In genomic region chr1:200877839-200878551, GRCh38 we compare ENCODE assay signal across 12 cellular contexts. TPM values are rescaled to one million over a fixed set of nuclear protein-coding genes. Genes with fewer than 3 reads are reported as not detected.
DNase-seq lines count a peak whose midpoint lies in the region; ATAC-seq, FAIRE-seq and TF ChIP-seq lines count a peak whose summit lies in the region.
"Had no signal": no experiment of that assay in that cellular context is flagged by ENCODE, and none has a peak within 500 bp of the region (broad histone marks: within the 10 kb centered on the region; RNA-seq: fewer than 3 reads in every experiment).

No MANE protein-coding gene starts in this region.

- no peaks in the 10 kb centered on the region for H3K36me3 ChIP-seq in pancreas
- H3K36me3 ChIP-seq: BLaER1 had no signal

- H3K4me3 ChIP-seq in A549 (no peak overlapping the region), pancreas (no peak overlapping the region)
- H3K4me3 ChIP-seq: BLaER1 had no signal

- H3K27ac Mint-ChIP-seq in activated naive CD4-positive, alpha-beta T cell treated with anti-CD3 and anti-CD28 coated beads, Interleukin-2, amount 10 ng/mL, durations not matched to agents 7 days and 5 days, result peak overlapping the region; percentile 34

- no peaks in the 10 kb centered on the region for H3K9me3 ChIP-seq in A549
- H3K9me3 ChIP-seq in pancreas, result no peaks in the 10 kb centered on the region
- H3K9me3 ChIP-seq: BLaER1 had no signal

- H3K4me3 Mint-ChIP-seq in activated naive CD4-positive, alpha-beta T cell treated with anti-CD3 and anti-CD28 coated beads, Interleukin-2, amount 10 ng/mL, durations not matched to agents 7 days and 5 days, result no peak overlapping the region

- POLR2A ChIA-PET in A549 (lab: Yijun Ruan, JAX), result interaction anchor here (0.6 kb wide), 1 partner anchor 602 kb away, joined by 3 read pairs; no protein-coding TSS in a partner anchor

- peaks cover 58% of the 10 kb centered on the region for H3K27me3 Mint-ChIP-seq in activated naive CD4-positive, alpha-beta T cell treated with anti-CD3 and anti-CD28 coated beads, Interleukin-2, amount 10 ng/mL, durations not matched to agents 7 days and 5 days

- CTCF ChIA-PET in A549 (lab: Yijun Ruan, JAX), result interaction anchor here (0.6 to 8.6 kb wide), 6 partner anchors 8 to 323 kb away, joined by 3 to 57 read pairs (median 4); no protein-coding TSS in a partner anchor
- CTCF ChIA-PET in activated naive CD4-positive, alpha-beta T cell treated with anti-CD3 and anti-CD28 coated beads, Interleukin-2, amount 10 ng/mL, durations not matched to agents 7 days and 5 days (lab: Charles Lee), result interaction anchor here (0.6 to 3.2 kb wide), 4 partner anchors 11 to 342 kb away, joined by 3 to 13 read pairs (median 4); no protein-coding TSS in a partner anchor

- peaks cover 0 to 14% (median under 1%) of the 10 kb centered on the region in 4 donors for H3K27me3 ChIP-seq in pancreas

- DNase-seq in A549 (ENCODE audit: low read depth in 1 of 2, low spot score in 1 of 2), result no peak
- DNase-seq in activated naive CD4-positive, alpha-beta T cell treated with anti-CD3 and anti-CD28 coated beads, Interleukin-2, amount 10 ng/mL, durations not matched to agents 7 days and 5 days, result peak; percentile 37
- DNase-seq in NOMO-1 treated with dmso at 0.1 percent for 144 hours (lab: John Stamatoyannopoulos, UW; ENCODE audit: unreplicated experiment), result no peak
- no peak for DNase-seq in pancreas
- no peak for DNase-seq in SKM-1 (lab: John Stamatoyannopoulos, UW; ENCODE audit: unreplicated experiment)
- DNase-seq: mesendoderm had no signal

- peaks cover 6% of the 10 kb centered on the region; the same call in 2 of the 3 replicates for H3K4me1 ChIP-seq in A549
- H3K4me1 ChIP-seq in pancreas, result peaks cover 0 to 4% (median 0%) of the 10 kb centered on the region in 3 donors

- H3K27ac ChIP-seq in A549 (0 out of 6 replicates have a peak overlapping the region, but pooled peaks of 1 of the 2 experiments have one; percentile 4), pancreas (no peak overlapping the region)
- H3K27ac ChIP-seq: BLaER1 had no signal

- TF ChIP-seq CTCF in A549 (IDR thresholded peaks at IDR 0.05), result no peak
- no peak for TF ChIP-seq CTCF in pancreas (IDR thresholded peaks at IDR 0.05)

- no peak for TF ChIP-seq POLR2A in A549 (IDR thresholded peaks at IDR 0.05; ENCODE audit: low read length)

- H3K36me3 Mint-ChIP-seq in activated naive CD4-positive, alpha-beta T cell treated with anti-CD3 and anti-CD28 coated beads, Interleukin-2, amount 10 ng/mL, durations not matched to agents 7 days and 5 days, result no peaks in the 10 kb centered on the region

- FAIRE-seq in A549 (lab: Jason Lieb, UNC) (no peak), pancreas (lab: Jason Lieb, UNC) (no peak)

- peak; percentile 25 to 39; a peak in 2 of 6 replicates for ATAC-seq in A549
- ATAC-seq in GM19463 (IDR thresholded peaks at IDR 0.05; ENCODE audit: unreplicated experiment), result peak; percentile 89
- ATAC-seq in HG03457 (IDR thresholded peaks at IDR 0.05; ENCODE audit: unreplicated experiment), result peak; percentile 67
- ATAC-seq in pancreas, result no peak
- ATAC-seq in GM19328 (IDR thresholded peaks at IDR 0.05; ENCODE audit: unreplicated experiment), result no peak

- TF ChIP-seq EP300 in A549 (IDR thresholded peaks at IDR 0.05), result no peak

- TF ChIP-seq RAD21 in A549 (conservative IDR thresholded peaks at IDR 0.05 in 1 of 2, IDR thresholded peaks at IDR 0.05 in 1 of 2), result no peak

- H3K4me1 Mint-ChIP-seq in activated naive CD4-positive, alpha-beta T cell treated with anti-CD3 and anti-CD28 coated beads, Interleukin-2, amount 10 ng/mL, durations not matched to agents 7 days and 5 days, result peaks cover 20% of the 10 kb centered on the region

- 0 out of 3 replicates have a peak overlapping the region, but pooled peaks have one; percentile 6 for H3K4me2 ChIP-seq in A549
- H3K4me2 ChIP-seq: BLaER1 had no signal

- H3K9me3 Mint-ChIP-seq in activated naive CD4-positive, alpha-beta T cell treated with anti-CD3 and anti-CD28 coated beads, Interleukin-2, amount 10 ng/mL, durations not matched to agents 7 days and 5 days, result no peaks in the 10 kb centered on the region

- intact Hi-C loops in pancreas (cut with DNase I), result no loop called here

- WGBS in A549 (ENCODE audit: missing lambda C conversion rate), result 60% methylated on average over 6 of the region's 6 CpGs
- 72 to 76% methylated on average over 6 of the region's 6 CpGs for WGBS in pancreas, 2 donors

TF ChIP-seq in A549, 52 proteins besides CTCF, POLR2A, EP300 and RAD21:
- TF ChIP-seq, protein P1, sequence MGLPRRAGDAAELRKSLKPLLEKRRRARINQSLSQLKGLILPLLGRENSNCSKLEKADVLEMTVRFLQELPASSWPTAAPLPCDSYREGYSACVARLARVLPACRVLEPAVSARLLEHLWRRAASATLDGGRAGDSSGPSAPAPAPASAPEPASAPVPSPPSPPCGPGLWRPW (IDR thresholded peaks at IDR 0.05), result no peak
- TF ChIP-seq PHF8 (IDR thresholded peaks at IDR 0.05; ENCODE audit: borderline replicate concordance, low read depth) (no peak), EHF (CRISPR knock-in tag; IDR thresholded peaks at IDR 0.05) (no peak), ZSCAN20 (CRISPR knock-in tag; IDR thresholded peaks at IDR 0.05) (no peak), JUNB (IDR thresholded peaks at IDR 0.05) (no peak), FOSB (CRISPR knock-in tag; IDR thresholded peaks at IDR 0.05) (no peak), REST (IDR thresholded peaks at IDR 0.05) (no peak), NR3C1 (IDR thresholded peaks at IDR 0.05) (no peak), TFCP2L1 (CRISPR knock-in tag; IDR thresholded peaks at IDR 0.05) (no peak)
- TF ChIP-seq, protein P2, sequence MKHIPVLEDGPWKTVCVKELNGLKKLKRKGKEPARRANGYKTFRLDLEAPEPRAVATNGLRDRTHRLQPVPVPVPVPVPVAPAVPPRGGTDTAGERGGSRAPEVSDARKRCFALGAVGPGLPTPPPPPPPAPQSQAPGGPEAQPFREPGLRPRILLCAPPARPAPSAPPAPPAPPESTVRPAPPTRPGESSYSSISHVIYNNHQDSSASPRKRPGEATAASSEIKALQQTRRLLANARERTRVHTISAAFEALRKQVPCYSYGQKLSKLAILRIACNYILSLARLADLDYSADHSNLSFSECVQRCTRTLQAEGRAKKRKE (CRISPR knock-in tag; IDR thresholded peaks at IDR 0.05; ENCODE audit: low read depth), result no peak

RNA-seq across cellular contexts. Expression of gene GPR25, which starts 5.2 kb away (rescaled TPM):
- polyA plus RNA-seq in A549 (2011; rRNA removed), result not detected in 2 replicates
- polyA plus RNA-seq in A549 (2012; cell fraction: cytosol; rRNA removed), result 0.06 TPM in 1 of 2 replicates, not detected in the other
- polyA plus RNA-seq in A549 (2012; cell fraction: nucleus; rRNA removed), result 0.12 and 0.28 TPM in 2 replicates
- not detected in 3 replicates for polyA plus RNA-seq in A549 (2017; fragmentation: RNase III; extraction: RNeasy Plus Mini Kit Qiagen cat#74134 plus additional on column Dnase treatment)
- not detected in 2 replicates for polyA minus RNA-seq in A549 (2011; rRNA and poly(A)+ RNA removed)
- total RNA-seq in pancreas, result under 1 TPM in 1 of 6 donors, not detected in 5; 0.31 TPM
- not detected for polyA plus RNA-seq in pancreas
- total RNA-seq: dermis microvascular lymphatic vessel endothelial cell; T-helper 1 cell treated with Interleukin-12 subunit alpha and Interleukin-12 subunit beta and Interleukin-4 antibody, amounts not matched to agents 30 ng/mL and 1 ng/mL, for 36 hours had no signal

RNA-seq across cellular contexts. Expression of gene INAVA, which starts 16.7 kb away (rescaled TPM):
- 40.0 and 51.3 TPM in 2 replicates for polyA plus RNA-seq in A549 (2011; rRNA removed)
- 48.7 and 59.6 TPM in 2 replicates for polyA plus RNA-seq in A549 (2012; cell fraction: cytosol; rRNA removed)
- polyA plus RNA-seq in A549 (2012; cell fraction: nucleus; rRNA removed), result 135 and 152 TPM in 2 replicates
- 38.6 to 50.2 TPM (median 43.7 TPM) in 3 replicates for polyA plus RNA-seq in A549 (2017; fragmentation: RNase III; extraction: RNeasy Plus Mini Kit Qiagen cat#74134 plus additional on column Dnase treatment)
- 49.6 and 58.9 TPM in 2 replicates for polyA minus RNA-seq in A549 (2011; rRNA and poly(A)+ RNA removed)
- 10 to 100 TPM in 4 of 6 donors, 1 to 10 TPM in 2; 5.0 to 26.6 (median 12.9) TPM for total RNA-seq in pancreas
- polyA plus RNA-seq in pancreas, result 10 to 100 TPM; 13.1 to 17.8 TPM
- total RNA-seq: dermis microvascular lymphatic vessel endothelial cell; T-helper 1 cell treated with Interleukin-12 subunit alpha and Interleukin-12 subunit beta and Interleukin-4 antibody, amounts not matched to agents 30 ng/mL and 1 ng/mL, for 36 hours had no signal

Comparison
In these comparisons a context has a peak if more than half of its experiments do, and no peak if none do; other contexts are left out.
1. ATAC-seq: peak in A549 (2 of 2), GM19463 (single experiment) and HG03457 (single experiment); none in pancreas (0 of 4) and GM19328 (single experiment).